In genomic region chr16:910181-910580, GRCh38 we compare ENCODE assay signal across 35 cellular contexts.
"Had no signal": no experiment of that assay in that cellular context is flagged by ENCODE, and none has a peak within 500 bp of the region (broad histone marks: within the 10 kb centered on the region; RNA-seq: fewer than 3 reads in every experiment).

No MANE protein-coding gene starts in this region.

- H3K27ac ChIP-seq: adrenal gland, body of pancreas, brain microvascular endothelial cell, breast epithelium, VCaP had no signal

- H3K27me3 ChIP-seq: adrenal gland, body of pancreas, brain microvascular endothelial cell, breast epithelium had no signal

- DNase-seq: activated CD4-positive, alpha-beta memory T cell treated with anti-CD3 and anti-CD28 coated beads, Interleukin-2, amount 10 ng/mL, durations not matched to agents 7 days and 5 days; activated CD4-positive, alpha-beta T cell treated with anti-CD3 and anti-CD28 coated beads for 1 hour; activated CD4-positive, alpha-beta T cell treated with anti-CD3 and anti-CD28 coated beads for 36 hours; activated CD4-positive, alpha-beta T cell treated with anti-CD3 and anti-CD28 coated beads for 48 hours; activated CD4-positive, alpha-beta T cell treated with anti-CD3 and anti-CD28 coated beads, Interleukin-2, amount 10 ng/mL, durations not matched to agents 7 days and 5 days; activated CD4-positive, alpha-beta T cell treated with anti-CD3 and anti-CD28 coated beads, Interleukin-2, amount 50 U/mL, for 48 hours; activated CD4-positive, CD25-positive, alpha-beta regulatory T cell; activated CD8-positive, alpha-beta memory T cell treated with anti-CD3 and anti-CD28 coated beads, Interleukin-2, amount 50 U/mL, for 4 hours; activated effector memory CD4-positive, alpha-beta T cell treated with anti-CD3 and anti-CD28 coated beads, Interleukin-2, amount 50 U/mL, for 16 hours; activated gamma-delta T cell treated with Interleukin-2 at 50 U/mL for 16 hours; activated naive CD4-positive, alpha-beta T cell; activated naive CD4-positive, alpha-beta T cell treated with anti-CD3 and anti-CD28 coated beads for 36 hours; activated naive CD4-positive, alpha-beta T cell treated with anti-CD3 and anti-CD28 coated beads, Interleukin-2, amount 50 U/mL, for 16 hours; activated naive CD8-positive, alpha-beta T cell treated with anti-CD3 and anti-CD28 coated beads for 36 hours; activated T-cell treated with anti-CD3 and anti-CD28 coated beads for 4 hours; activated T-cell treated with anti-CD3 and anti-CD28 coated beads, Interleukin-2, amount 50 U/mL, for 1 hour; activated T-cell treated with anti-CD3 and anti-CD28 coated beads, Interleukin-2, amount 50 U/mL, for 4 hours; activated T-cell treated with anti-CD3 and anti-CD28 coated beads, Interleukin-2, amount 50 U/mL, for 72 hours; adrenal gland; amniotic stem cell; aorta; body of pancreas; brain microvascular endothelial cell; central memory CD4-positive, alpha-beta T cell; T-helper 1 cell; T-helper 2 cell; T-helper 9 cell had no signal

- H3K9me3 ChIP-seq: adrenal gland, body of pancreas had no signal

- H3K9me3 Mint-ChIP-seq: activated naive CD4-positive, alpha-beta T cell treated with anti-CD3 and anti-CD28 coated beads for 36 hours; activated T-cell treated with anti-CD3 and anti-CD28 coated beads, Interleukin-2, amount 50 U/mL, for 4 hours; activated T-helper 17 cell treated with anti-CD3 and anti-CD28 coated beads, Interleukin-2, amount 50 U/mL, for 72 hours had no signal

- H3K27me3 Mint-ChIP-seq: activated CD4-positive, alpha-beta memory T cell treated with anti-CD3 and anti-CD28 coated beads, Interleukin-2, amount 10 ng/mL, durations not matched to agents 7 days and 5 days; activated CD4-positive, alpha-beta T cell treated with anti-CD3 and anti-CD28 coated beads for 36 hours; activated CD4-positive, alpha-beta T cell treated with anti-CD3 and anti-CD28 coated beads, Interleukin-2, amount 10 ng/mL, durations not matched to agents 7 days and 5 days; activated naive CD8-positive, alpha-beta T cell treated with anti-CD3 and anti-CD28 coated beads for 36 hours; activated T-helper 17 cell treated with anti-CD3 and anti-CD28 coated beads, Interleukin-2, amount 50 U/mL, for 72 hours had no signal

- ATAC-seq: activated CD4-positive, alpha-beta T cell treated with anti-CD3 and anti-CD28 coated beads for 36 hours; activated CD4-positive, CD25-positive, alpha-beta regulatory T cell treated with anti-CD3 and anti-CD28 coated beads, Interleukin-2, amount 50 U/mL, for 24 hours; activated naive CD4-positive, alpha-beta T cell treated with anti-CD3 and anti-CD28 coated beads, Interleukin-2, amount 50 U/mL, for 72 hours; activated T-cell treated with anti-CD3 and anti-CD28 coated beads, Interleukin-2, amount 50 U/mL, for 4 hours; activated T-cell treated with anti-CD3 and anti-CD28 coated beads, Interleukin-2, amount 50 U/mL, for 72 hours; activated T-helper 17 cell treated with anti-CD3 and anti-CD28 coated beads, Interleukin-2, amount 50 U/mL, for 72 hours; body of pancreas had no signal

- H3K4me1 Mint-ChIP-seq: activated CD4-positive, alpha-beta memory T cell treated with anti-CD3 and anti-CD28 coated beads, Interleukin-2, amount 10 ng/mL, durations not matched to agents 7 days and 5 days; activated CD4-positive, alpha-beta T cell treated with anti-CD3 and anti-CD28 coated beads for 36 hours; activated CD4-positive, alpha-beta T cell treated with anti-CD3 and anti-CD28 coated beads, Interleukin-2, amount 10 ng/mL, durations not matched to agents 7 days and 5 days; activated naive CD8-positive, alpha-beta T cell treated with anti-CD3 and anti-CD28 coated beads for 36 hours; activated T-helper 17 cell treated with anti-CD3 and anti-CD28 coated beads, Interleukin-2, amount 50 U/mL, for 72 hours had no signal

- H3K36me3 ChIP-seq: adrenal gland, brain microvascular endothelial cell, breast epithelium had no signal

- H3K4me3 Mint-ChIP-seq: activated CD4-positive, alpha-beta memory T cell treated with anti-CD3 and anti-CD28 coated beads, Interleukin-2, amount 10 ng/mL, durations not matched to agents 7 days and 5 days; activated CD4-positive, alpha-beta T cell treated with anti-CD3 and anti-CD28 coated beads for 36 hours; activated CD4-positive, alpha-beta T cell treated with anti-CD3 and anti-CD28 coated beads, Interleukin-2, amount 10 ng/mL, durations not matched to agents 7 days and 5 days; activated naive CD4-positive, alpha-beta T cell treated with anti-CD3 and anti-CD28 coated beads for 36 hours; activated naive CD8-positive, alpha-beta T cell treated with anti-CD3 and anti-CD28 coated beads for 36 hours; activated T-cell treated with anti-CD3 and anti-CD28 coated beads, Interleukin-2, amount 50 U/mL, for 4 hours; activated T-cell treated with anti-CD3 and anti-CD28 coated beads, Interleukin-2, amount 50 U/mL, for 72 hours; activated T-helper 1 cell treated with anti-CD3 and anti-CD28 coated beads, Interleukin-12 subunit alpha, Interleukin-12 subunit beta, Interleukin-2, Interleukin-4 antibody, amounts not matched to agents 30 ng/mL and 10 ng/mL and 1 ng/mL, durations not matched to agents 14 hours and 24 hours and 36 hours; activated T-helper 17 cell treated with anti-CD3 and anti-CD28 coated beads, Interleukin-2, amount 50 U/mL, for 72 hours; T-helper 1 cell treated with Interleukin-12 subunit alpha and Interleukin-12 subunit beta and Interleukin-4 antibody, amounts not matched to agents 30 μg/mL and 1 μg/mL, for 36 hours; T-helper 2 cell treated with Interferon-gamma antibody and Interleukin-4, amounts not matched to agents 5 μg/mL and 100 μg/mL, for 36 hours had no signal

- H3K4me1 ChIP-seq: adrenal gland, breast epithelium had no signal

- H3K4me3 ChIP-seq: adrenal gland, body of pancreas, breast epithelium had no signal

- H3K27ac Mint-ChIP-seq: activated CD4-positive, alpha-beta memory T cell treated with anti-CD3 and anti-CD28 coated beads, Interleukin-2, amount 10 ng/mL, durations not matched to agents 7 days and 5 days; activated CD4-positive, alpha-beta T cell treated with anti-CD3 and anti-CD28 coated beads for 36 hours; activated CD4-positive, alpha-beta T cell treated with anti-CD3 and anti-CD28 coated beads, Interleukin-2, amount 10 ng/mL, durations not matched to agents 7 days and 5 days; activated naive CD4-positive, alpha-beta T cell treated with anti-CD3 and anti-CD28 coated beads for 36 hours; activated naive CD4-positive, alpha-beta T cell treated with anti-CD3 and anti-CD28 coated beads, Interleukin-2, amount 50 U/mL, for 72 hours; activated naive CD8-positive, alpha-beta T cell treated with anti-CD3 and anti-CD28 coated beads for 36 hours; activated T-cell treated with anti-CD3 and anti-CD28 coated beads, Interleukin-2, amount 50 U/mL, for 72 hours; activated T-helper 1 cell treated with anti-CD3 and anti-CD28 coated beads, Interleukin-12 subunit alpha, Interleukin-12 subunit beta, Interleukin-2, Interleukin-4 antibody, amounts not matched to agents 30 ng/mL and 10 ng/mL and 1 ng/mL, durations not matched to agents 14 hours and 24 hours and 36 hours; activated T-helper 17 cell treated with anti-CD3 and anti-CD28 coated beads, Interleukin-2, amount 50 U/mL, for 72 hours; T-helper 1 cell treated with Interleukin-12 subunit alpha and Interleukin-12 subunit beta and Interleukin-4 antibody, amounts not matched to agents 30 μg/mL and 1 μg/mL, for 36 hours; T-helper 2 cell treated with Interferon-gamma antibody and Interleukin-4, amounts not matched to agents 5 μg/mL and 100 μg/mL, for 36 hours had no signal
